ENCODE assay signal across 8 cellular contexts in genomic region chr9:34179528-34180138, GRCh38. TPM values are rescaled to one million over a fixed set of nuclear protein-coding genes. Genes with fewer than 3 reads are reported as not detected.
DNase-seq lines count a peak whose midpoint lies in the region; ATAC-seq, FAIRE-seq and TF ChIP-seq lines count a peak whose summit lies in the region.

No MANE protein-coding gene starts in this region.

- peak overlapping the region; percentile 64 to 87 for H3K4me3 ChIP-seq in cardiac fibroblast (replicated peaks in 1 of 2; ENCODE audit: low read depth in 2 of 2, low read length in 2 of 2)
- H3K4me3 ChIP-seq in lower leg skin (ENCODE audit: low read depth, poor library complexity, severe bottlenecking), result peak overlapping the region; percentile 76
- peak overlapping the region; percentile 80 for H3K4me3 ChIP-seq in thymus (ENCODE audit: low read length)

- DNase-seq in GM12891 (ENCODE audit: insufficient read length, low spot score) (peak; percentile 28), MV-4-11 (lab: John Stamatoyannopoulos, UW) (peak; percentile 79), cardiac fibroblast (ENCODE audit: low read depth in 2 of 2) (peak; percentile 69 to 85), lower leg skin (ENCODE audit: low spot score in 2 of 2) (no peak), NCI-H226 (no peak)
- DNase-seq in stimulated activated CD4-positive, alpha-beta T cell treated with anti-CD3 and anti-CD28 coated beads, Interleukin-4, amount 100 ng/mL, for 1 hour, result no peak

- H3K27me3 ChIP-seq in thymus (ENCODE audit: control insufficient read depth, insufficient read depth), result no peaks in the 10 kb centered on the region

- no peak for ATAC-seq in HG02571 (IDR thresholded peaks at IDR 0.05; ENCODE audit: unreplicated experiment)

- intact Hi-C loops in lower leg skin (cut with DNase I; ENCODE audit: low total_unique reads), result no loop called here

- no peaks in the 10 kb centered on the region for H3K36me3 ChIP-seq in thymus (ENCODE audit: control insufficient read depth, insufficient read depth)

- 4 to 6% methylated on average over 12 of the region's 12 CpGs for WGBS in lower leg skin, 2 donors
- WGBS in thymus, result 26% methylated on average over 12 of the region's 12 CpGs

- H3K27ac ChIP-seq in thymus (ENCODE audit: low read depth), result peak overlapping the region; percentile 94

- FAIRE-seq in GM12891 (lab: Jason Lieb, UNC), result no peak

- peaks cover 3% of the 10 kb centered on the region for H3K4me1 ChIP-seq in thymus (ENCODE audit: control insufficient read depth, insufficient read depth, low read length)

- TF ChIP-seq CTCF in cardiac fibroblast (IDR thresholded peaks at IDR 0.05; ENCODE audit: low read depth, low read length) (no peak), lower leg skin (IDR thresholded peaks at IDR 0.05) (no peak)

- no peaks in the 10 kb centered on the region for H3K9me3 ChIP-seq in thymus (ENCODE audit: control insufficient read depth)

- TF ChIP-seq POLR2A in GM12891 (IDR thresholded peaks at IDR 0.05; ENCODE audit: low read depth, low read length), result no peak
- TF ChIP-seq POLR2A in lower leg skin (IDR thresholded peaks at IDR 0.05), result no peak

TF ChIP-seq in GM12891, 5 proteins besides CTCF, POLR2A, EP300 and RAD21:
- TF ChIP-seq SPI1 (IDR thresholded peaks at IDR 0.05; ENCODE audit: low read depth, low read length) (no peak), POLR2AphosphoS5 (IDR thresholded peaks at IDR 0.05; ENCODE audit: low read depth, low read length) (no peak), PAX5 (IDR thresholded peaks at IDR 0.05; ENCODE audit: insufficient read depth, low read length, severe bottlenecking) (no peak), POU2F2 (IDR thresholded peaks at IDR 0.05; ENCODE audit: low read depth, low read length) (no peak), TAF1 (IDR thresholded peaks at IDR 0.05; ENCODE audit: low read depth, low read length) (no peak)

RNA-seq across cellular contexts. Expression of gene UBAP1, which starts 0.8 kb away (rescaled TPM):
- 23.7 TPM for polyA plus RNA-seq in GM12891 (2012; ENCODE audit: low read depth, missing spikeins)
- total RNA-seq in lower leg skin, result 10 to 100 TPM; 40.0 to 63.7 (median 53.2) TPM
- polyA plus RNA-seq in thymus, result 40.1 TPM

RNA-seq across cellular contexts. Expression of gene DCAF12, which starts 53.1 kb away (rescaled TPM):
- 13.8 TPM for polyA plus RNA-seq in GM12891 (2012; ENCODE audit: low read depth, missing spikeins)
- total RNA-seq in lower leg skin, result 10 to 100 TPM; 21.9 to 30.7 (median 26.8) TPM
- polyA plus RNA-seq in thymus, result 17.9 TPM

Comparison
In these comparisons a context has a peak if more than half of its experiments do, and no peak if none do; other contexts are left out.
1. DNase-seq: peak in GM12891 (single experiment), MV-4-11 (single experiment) and cardiac fibroblast (2 of 2); none in lower leg skin (0 of 2), stimulated activated CD4-positive, alpha-beta T cell treated with anti-CD3 and anti-CD28 coated beads, Interleukin-4, amount 100 ng/mL, for 1 hour (single experiment) and NCI-H226 (single experiment).
2. Peak in every context shown above with its lines, with median percentiles within 50 percentile points of each other: H3K4me3 ChIP-seq.